17 cellular contexts compared by ENCODE assay signal in genomic region chr9:101443358-101443757, GRCh38. TPM values are rescaled to one million over a fixed set of nuclear protein-coding genes. Genes with fewer than 3 reads are reported as not detected.
DNase-seq lines count a peak whose midpoint lies in the region; ATAC-seq, FAIRE-seq and TF ChIP-seq lines count a peak whose summit lies in the region.
"Had no signal": no experiment of that assay in that cellular context is flagged by ENCODE, and none has a peak within 500 bp of the region (broad histone marks: within the 10 kb centered on the region; RNA-seq: fewer than 3 reads in every experiment).

No MANE protein-coding gene starts in this region.

- no peak overlapping the region for H4K8ac ChIP-seq in H1 (ENCODE audit: extremely low read depth, insufficient read depth, low read length)

- H2BK120ac ChIP-seq in H1 (replicated peaks; ENCODE audit: low read depth, low read length): no peak overlapping the region

- H2AK5ac ChIP-seq in H1 (ENCODE audit: low read depth, low read length): no peak overlapping the region

- no peak for ATAC-seq in PC-3
- ATAC-seq: T-cell had no signal

- H3K9me3 Mint-ChIP-seq in chondrocyte (ENCODE audit: low read depth): no peaks in the 10 kb centered on the region
- H3K9me3 Mint-ChIP-seq: activated naive CD8-positive, alpha-beta T cell treated with anti-CD3 and anti-CD28 coated beads for 36 hours; T-cell had no signal

- H3K9me2 ChIP-seq in PC-3 (replicated peaks; ENCODE audit: low read length): no peaks in the 10 kb centered on the region

- H3K36me3 ChIP-seq in H1 (ENCODE audit: control insufficient read depth in 2 of 4, insufficient read depth in 4 of 4, low read length in 3 of 4) (no peaks in the 10 kb centered on the region), osteoblast (ENCODE audit: insufficient read depth, low read length) (no peaks in the 10 kb centered on the region), PC-3 (ENCODE audit: low read depth, low read length) (no peaks in the 10 kb centered on the region)

- BruUV-seq in PC-3 (replicated peaks; lab: Mats Ljungman, UMichigan): no TSS peak

- TF ChIP-seq POLR2A in H1 (IDR thresholded peaks at IDR 0.05; ENCODE audit: control extremely low read depth in 1 of 2, low read depth in 2 of 2, low read length in 2 of 2): no peak

- no peaks in the 10 kb centered on the region for H3K79me1 ChIP-seq in H1 (ENCODE audit: low read depth, low read length)

- no peak overlapping the region for H3K4me3 Mint-ChIP-seq in chondrocyte (ENCODE audit: unreplicated experiment)
- H3K4me3 Mint-ChIP-seq: activated naive CD8-positive, alpha-beta T cell treated with anti-CD3 and anti-CD28 coated beads for 36 hours; T-cell had no signal

- peaks cover 10% of the 10 kb centered on the region for H3K27me3 Mint-ChIP-seq in chondrocyte (ENCODE audit: low read depth)

- POLR2A ChIA-PET in H1 (lab: Charles Lee; ENCODE audit: partially characterized antibody): no interaction called here
- POLR2A ChIA-PET in PC-3 (lab: Charles Lee; ENCODE audit: unreplicated experiment): no interaction called here

- no peak for TF ChIP-seq CTCF in H1 (IDR thresholded peaks at IDR 0.05; ENCODE audit: control extremely low read depth in 1 of 3, insufficient read depth in 1 of 3, low read depth in 1 of 3, low read length in 3 of 3)
- no peak for TF ChIP-seq CTCF in osteoblast (IDR thresholded peaks at IDR 0.05; ENCODE audit: extremely low read depth, low read depth, low read length)
- TF ChIP-seq CTCF in PC-3 (conservative IDR thresholded peaks at IDR 0.05; ENCODE audit: low read depth, low read length): no peak
- TF ChIP-seq CTCF in chondrocyte (IDR thresholded peaks at IDR 0.05): no peak

- H2AFZ ChIP-seq in H1 (ENCODE audit: low read length): no peak overlapping the region
- H2AFZ ChIP-seq in osteoblast (ENCODE audit: low read length): no peak overlapping the region
- no peak overlapping the region for H2AFZ ChIP-seq in PC-3 (ENCODE audit: low read length)

- H3K4me3 ChIP-seq in H1 (ENCODE audit: extremely low read depth in 1 of 4, insufficient read depth in 2 of 4, low read depth in 3 of 4, low read length in 4 of 4): no peak overlapping the region
- H3K4me3 ChIP-seq in osteoblast (ENCODE audit: insufficient read depth, low read length): no peak overlapping the region
- no peak overlapping the region for H3K4me3 ChIP-seq in PC-3 (ENCODE audit: low read length)

- H3K27me3 ChIP-seq in H1 (replicated peaks in 1 of 4; ENCODE audit: control insufficient read depth in 3 of 4, extremely low read depth in 1 of 4, insufficient read depth in 3 of 4, low read length in 3 of 4) (no peaks in the 10 kb centered on the region), osteoblast (ENCODE audit: insufficient read depth, low read length) (no peaks in the 10 kb centered on the region), PC-3 (ENCODE audit: low read length) (peaks cover 27% of the 10 kb centered on the region)

- 0 out of 2 replicates have a peak overlapping the region, but pooled peaks have one; percentile 71 for H2BK12ac ChIP-seq in H1 (ENCODE audit: low read depth, low read length)

- no peak overlapping the region for H3K14ac ChIP-seq in H1 (ENCODE audit: insufficient read length)

- no peak overlapping the region for H3K23ac ChIP-seq in H1 (ENCODE audit: insufficient read length)

- CTCF ChIA-PET in H1 (lab: Charles Lee; ENCODE audit: partially characterized antibody) (interaction anchor here (0.9 to 1.4 kb wide), 5 partner anchors 11 to 123 kb away, joined by 3 to 5 read pairs (median 3); no protein-coding TSS in a partner anchor), PC-3 (lab: Charles Lee) (no interaction called here)

- H3K27ac ChIP-seq in H1 (ENCODE audit: low read depth, low read length): no peak overlapping the region
- H3K27ac ChIP-seq in osteoblast (ENCODE audit: low read depth, low read length): no peak overlapping the region
- H3K27ac ChIP-seq in PC-3 (ENCODE audit: low read length): no peak overlapping the region

- intact Hi-C loops in PC-3 (cut with micrococcal nuclease): no loop called here

- DNase-seq in DMS 273 treated with DMSO at 0.1 percent for 48 hours (lab: John Stamatoyannopoulos, UW): peak; percentile 94
- peak; percentile 24 for DNase-seq in NCI-H2196 (lab: John Stamatoyannopoulos, UW; ENCODE audit: unreplicated experiment)
- DNase-seq in H1 (ENCODE audit: low read depth in 1 of 2, low spot score in 2 of 2): no peak
- DNase-seq in medulla oblongata (ENCODE audit: extremely low spot score): peak; percentile 25
- DNase-seq in osteoblast (ENCODE audit: insufficient read length, low spot score, missing footprints): no peak
- no peak for DNase-seq in PC-3
- DNase-seq in chondrocyte (ENCODE audit: low spot score): no peak
- DNase-seq in NCI-H187 (lab: John Stamatoyannopoulos, UW): no peak
- DNase-seq: activated naive CD8-positive, alpha-beta T cell treated with anti-CD3 and anti-CD28 coated beads for 36 hours; central memory CD4-positive, alpha-beta T cell; DMS153; NCI-H1048; T-cell had no signal

- no peak overlapping the region for H3K18ac ChIP-seq in H1 (ENCODE audit: extremely low read depth, low read length)

- H3K56ac ChIP-seq in H1 (replicated peaks; ENCODE audit: insufficient read length, low read depth, low read length): no peak overlapping the region

- no peak overlapping the region for H4K91ac ChIP-seq in H1 (replicated peaks; ENCODE audit: insufficient read length, low read length)

- no peaks in the 10 kb centered on the region for H3K4me1 Mint-ChIP-seq in chondrocyte (ENCODE audit: low read depth)
- H3K4me1 Mint-ChIP-seq: activated naive CD8-positive, alpha-beta T cell treated with anti-CD3 and anti-CD28 coated beads for 36 hours had no signal

- no peak overlapping the region for H2BK15ac ChIP-seq in H1 (ENCODE audit: low read length)

- H3K9me3 ChIP-seq in H1 (ENCODE audit: insufficient read depth in 2 of 2, low read depth in 1 of 2, low read length in 1 of 2) (no peaks in the 10 kb centered on the region), osteoblast (ENCODE audit: low read depth, low read length) (no peaks in the 10 kb centered on the region), PC-3 (ENCODE audit: low read length) (no peaks in the 10 kb centered on the region)

- FAIRE-seq in H1 (lab: Jason Lieb, UNC): no peak

- no peak for TF ChIP-seq EP300 in H1 (IDR thresholded peaks at IDR 0.05; ENCODE audit: borderline replicate concordance in 1 of 2, low read depth in 2 of 2, low read length in 2 of 2)

- no peak overlapping the region for H2BK5ac ChIP-seq in H1 (ENCODE audit: low read depth, low read length)

- H3K9ac ChIP-seq in H1 (replicated peaks in 1 of 4; ENCODE audit: extremely low read depth in 1 of 4, low read depth in 3 of 4, low read length in 3 of 4) (no peak overlapping the region), PC-3 (ENCODE audit: low read length) (no peak overlapping the region)

- no peak for TF ChIP-seq RAD21 in H1 (IDR thresholded peaks at IDR 0.05 in 1 of 2, conservative IDR thresholded peaks at IDR 0.05 in 1 of 2; ENCODE audit: low read depth in 2 of 2, low read length in 2 of 2)

- H3K4me2 ChIP-seq in H1 (ENCODE audit: insufficient read depth in 1 of 2, low read depth in 2 of 2, low read length in 2 of 2): no peak overlapping the region
- no peak overlapping the region for H3K4me2 ChIP-seq in osteoblast (ENCODE audit: insufficient read depth, low read length)
- no peak overlapping the region for H3K4me2 ChIP-seq in PC-3 (ENCODE audit: low read length)

- 81% methylated on average over 8 of the region's 8 CpGs; no CpG with 5 or more reads in 1 of the 2 experiments for WGBS in H1 (ENCODE audit: extremely low coverage in 1 of 2, insufficient coverage in 1 of 2, insufficient read length in 1 of 2, insufficient replicate concordance in 2 of 2, low coverage in 1 of 2, low lambda C conversion rate in 2 of 2, missing lambda C conversion rate in 1 of 2), 2 experiments

- H4K5ac ChIP-seq in H1 (ENCODE audit: insufficient read length, low read depth, low read length): no peak overlapping the region

- H3K23me2 ChIP-seq in H1 (ENCODE audit: low read depth, low read length): no peaks in the 10 kb centered on the region; the same call in 1 of the 2 replicates

- no peak overlapping the region for H3K27ac Mint-ChIP-seq in chondrocyte (ENCODE audit: unreplicated experiment)
- H3K27ac Mint-ChIP-seq: activated naive CD8-positive, alpha-beta T cell treated with anti-CD3 and anti-CD28 coated beads for 36 hours; T-cell had no signal

- H3K4me1 ChIP-seq in H1 (replicated peaks in 1 of 4; ENCODE audit: control insufficient read depth in 3 of 4, insufficient read depth in 4 of 4, low read length in 3 of 4): no peaks in the 10 kb centered on the region; a peak in 1 of 7 replicates
- no peaks in the 10 kb centered on the region for H3K4me1 ChIP-seq in osteoblast (ENCODE audit: insufficient read depth, low read length)
- H3K4me1 ChIP-seq in PC-3 (ENCODE audit: insufficient read depth, low read length): no peaks in the 10 kb centered on the region

- H3K79me2 ChIP-seq in H1 (ENCODE audit: control insufficient read depth in 1 of 2, insufficient read depth in 2 of 2, low read length in 2 of 2): no peaks in the 10 kb centered on the region
- no peaks in the 10 kb centered on the region for H3K79me2 ChIP-seq in osteoblast (ENCODE audit: insufficient read depth, low read length)
- H3K79me2 ChIP-seq in PC-3 (ENCODE audit: low read length): no peaks in the 10 kb centered on the region

- no peak overlapping the region for H2BK20ac ChIP-seq in H1 (ENCODE audit: low read length)

- no peak overlapping the region for H3K4ac ChIP-seq in H1 (replicated peaks; ENCODE audit: insufficient read length, low read depth, low read length)

- H3F3A ChIP-seq in PC-3 (ENCODE audit: low read length, unreplicated experiment): no peaks in the 10 kb centered on the region

- H4K20me1 ChIP-seq in H1 (replicated peaks in 1 of 2; ENCODE audit: control insufficient read depth in 1 of 2, insufficient read depth in 2 of 2, low read length in 2 of 2): no peaks in the 10 kb centered on the region
- no peaks in the 10 kb centered on the region for H4K20me1 ChIP-seq in osteoblast (ENCODE audit: insufficient read depth, low read length)
- H4K20me1 ChIP-seq in PC-3 (ENCODE audit: low read length): no peaks in the 10 kb centered on the region

- H3K36me3 Mint-ChIP-seq in chondrocyte (ENCODE audit: low read depth): no peaks in the 10 kb centered on the region
- H3K36me3 Mint-ChIP-seq: activated naive CD8-positive, alpha-beta T cell treated with anti-CD3 and anti-CD28 coated beads for 36 hours; T-cell had no signal

RNA-seq across cellular contexts. Expression of gene ALDOB, which starts 7.8 kb away (rescaled TPM):
- total RNA-seq in H1 (2021; fragmentation: NEBNext Ultra II Directional; extraction: Animal tissue kit (Norgen Biotek cat#: 25700)): not detected in 2 replicates
- not detected in 2 replicates for polyA plus RNA-seq in H1 (2011; rRNA removed)
- polyA plus RNA-seq in H1 (2011; cell fraction: cytosol; rRNA removed): not detected
- not detected for polyA plus RNA-seq in H1 (2011; cell fraction: nucleus; rRNA removed)
- polyA plus RNA-seq in H1 (2012, experiment 1 of 2): not detected in 4 replicates
- polyA plus RNA-seq in H1 (2012, experiment 2 of 2): not detected
- not detected for polyA plus RNA-seq in H1 (2013, experiment 1 of 2)
- polyA plus RNA-seq in H1 (2013, experiment 2 of 2): not detected
- not detected in 2 replicates for polyA minus RNA-seq in H1 (2011; rRNA and poly(A)+ RNA removed)
- not detected for polyA minus RNA-seq in H1 (2011; cell fraction: cytosol; rRNA and poly(A)+ RNA removed)
- not detected for polyA minus RNA-seq in H1 (2011; cell fraction: nucleus; rRNA and poly(A)+ RNA removed)
- not detected in 2 replicates for total RNA-seq in osteoblast
- not detected in 2 replicates for total RNA-seq in PC-3 (2014; rRNA removed)
- total RNA-seq in chondrocyte: 0.25 TPM in 1 of 3 replicates, not detected in the others
- total RNA-seq: activated naive CD8-positive, alpha-beta T cell treated with anti-CD3 and anti-CD28 coated beads for 36 hours; epithelial cell of proximal tubule had no signal
- polyA plus RNA-seq: AG04450 had no signal

RNA-seq across cellular contexts. Expression of gene ZNF189, which starts 44.7 kb away (rescaled TPM):
- total RNA-seq in H1 (2021; fragmentation: NEBNext Ultra II Directional; extraction: Animal tissue kit (Norgen Biotek cat#: 25700)): 11.9 and 12.3 TPM in 2 replicates
- 1.1 and 1.9 TPM in 2 replicates for polyA plus RNA-seq in H1 (2011; rRNA removed)
- 3.0 TPM for polyA plus RNA-seq in H1 (2011; cell fraction: cytosol; rRNA removed)
- polyA plus RNA-seq in H1 (2011; cell fraction: nucleus; rRNA removed): 1.3 TPM
- 5.3 to 11.0 TPM (median 6.4 TPM) in 4 replicates for polyA plus RNA-seq in H1 (2012, experiment 1 of 2)
- 0.64 TPM for polyA plus RNA-seq in H1 (2012, experiment 2 of 2)
- 6.0 TPM for polyA plus RNA-seq in H1 (2013, experiment 1 of 2)
- polyA plus RNA-seq in H1 (2013, experiment 2 of 2): 5.9 TPM
- 5.1 and 6.1 TPM in 2 replicates for polyA minus RNA-seq in H1 (2011; rRNA and poly(A)+ RNA removed)
- polyA minus RNA-seq in H1 (2011; cell fraction: cytosol; rRNA and poly(A)+ RNA removed): 6.5 TPM
- 15.6 TPM for polyA minus RNA-seq in H1 (2011; cell fraction: nucleus; rRNA and poly(A)+ RNA removed)
- total RNA-seq in osteoblast: 17.7 and 19.2 TPM in 2 replicates
- 4.5 and 4.8 TPM in 2 replicates for total RNA-seq in PC-3 (2014; rRNA removed)
- 17.9 to 21.0 TPM (median 18.5 TPM) in 3 replicates for total RNA-seq in chondrocyte

RNA-seq across cellular contexts. Expression of gene MRPL50, which starts 44.9 kb away (rescaled TPM):
- 24.0 and 25.1 TPM in 2 replicates for total RNA-seq in H1 (2021; fragmentation: NEBNext Ultra II Directional; extraction: Animal tissue kit (Norgen Biotek cat#: 25700))
- 8.4 and 17.8 TPM in 2 replicates for polyA plus RNA-seq in H1 (2011; rRNA removed)
- polyA plus RNA-seq in H1 (2011; cell fraction: cytosol; rRNA removed): 14.9 TPM
- polyA plus RNA-seq in H1 (2011; cell fraction: nucleus; rRNA removed): 3.2 TPM
- polyA plus RNA-seq in H1 (2012, experiment 1 of 2): 12.1 to 18.8 TPM (median 14.8 TPM) in 4 replicates
- polyA plus RNA-seq in H1 (2012, experiment 2 of 2): 11.9 TPM
- polyA plus RNA-seq in H1 (2013, experiment 1 of 2): 18.6 TPM
- polyA plus RNA-seq in H1 (2013, experiment 2 of 2): 19.2 TPM
- 4.3 TPM in 2 replicates for polyA minus RNA-seq in H1 (2011; rRNA and poly(A)+ RNA removed)
- polyA minus RNA-seq in H1 (2011; cell fraction: cytosol; rRNA and poly(A)+ RNA removed): 3.9 TPM
- polyA minus RNA-seq in H1 (2011; cell fraction: nucleus; rRNA and poly(A)+ RNA removed): 7.3 TPM
- total RNA-seq in osteoblast: 10.3 and 12.3 TPM in 2 replicates
- total RNA-seq in PC-3 (2014; rRNA removed): 8.2 and 10.2 TPM in 2 replicates
- 5.9 to 8.2 TPM (median 7.2 TPM) in 3 replicates for total RNA-seq in chondrocyte

RNA-seq across cellular contexts. Expression of gene BAAT, which starts 58.6 kb away (rescaled TPM):
- total RNA-seq in H1 (2021; fragmentation: NEBNext Ultra II Directional; extraction: Animal tissue kit (Norgen Biotek cat#: 25700)): 0.17 TPM in 1 of 2 replicates, not detected in the other
- 0.08 and 0.09 TPM in 2 replicates for polyA plus RNA-seq in H1 (2011; rRNA removed)
- polyA plus RNA-seq in H1 (2011; cell fraction: cytosol; rRNA removed): 0.12 TPM
- 0.13 TPM for polyA plus RNA-seq in H1 (2011; cell fraction: nucleus; rRNA removed)
- polyA plus RNA-seq in H1 (2012, experiment 1 of 2): 0.10 to 0.15 TPM (median 0.11 TPM) in 3 of 4 replicates, not detected in the other
- polyA plus RNA-seq in H1 (2012, experiment 2 of 2): not detected
- 0.16 TPM for polyA plus RNA-seq in H1 (2013, experiment 1 of 2)
- polyA plus RNA-seq in H1 (2013, experiment 2 of 2): 0.17 TPM
- polyA minus RNA-seq in H1 (2011; rRNA and poly(A)+ RNA removed): 0.19 and 0.20 TPM in 2 replicates
- polyA minus RNA-seq in H1 (2011; cell fraction: cytosol; rRNA and poly(A)+ RNA removed): not detected
- 0.50 TPM for polyA minus RNA-seq in H1 (2011; cell fraction: nucleus; rRNA and poly(A)+ RNA removed)
- under 0.01 TPM in 1 of 2 replicates, not detected in the other for total RNA-seq in osteoblast
- 0.07 TPM in 1 of 2 replicates, not detected in the other for total RNA-seq in PC-3 (2014; rRNA removed)
- total RNA-seq in chondrocyte: 0.10 to 0.26 TPM (median 0.24 TPM) in 3 replicates
- total RNA-seq: epithelial cell of proximal tubule, lung microvascular endothelial cell, ureter had no signal
- polyA plus RNA-seq: AG04450 had no signal

Comparison
In these comparisons a context has a peak if more than half of its experiments do, and no peak if none do; other contexts are left out.
1. DNase-seq: peak in DMS 273 treated with DMSO at 0.1 percent for 48 hours (single experiment), NCI-H2196 (single experiment) and medulla oblongata (single experiment); none in H1 (0 of 2), osteoblast (single experiment), PC-3 (single experiment), chondrocyte (single experiment) and NCI-H187 (0 of 2).